Comparison of ENCODE assay signal across 10 cellular contexts in genomic region chr22:17570851-17571631, GRCh38. TPM values are rescaled to one million over a fixed set of nuclear protein-coding genes. Genes with fewer than 3 reads are reported as not detected.
DNase-seq lines count a peak whose midpoint lies in the region; ATAC-seq, FAIRE-seq and TF ChIP-seq lines count a peak whose summit lies in the region.
"Had no signal": no experiment of that assay in that cellular context is flagged by ENCODE, and none has a peak within 500 bp of the region (broad histone marks: within the 10 kb centered on the region; RNA-seq: fewer than 3 reads in every experiment).

No MANE protein-coding gene starts in this region.

- H3K27me3 ChIP-seq in colonic mucosa = no peaks in the 10 kb centered on the region
- H3K27me3 ChIP-seq in left lung = peaks cover 0 to 5% of the 10 kb centered on the region in 2 donors
- peaks cover 0 to 2% of the 10 kb centered on the region in 2 donors for H3K27me3 ChIP-seq in small intestine (ENCODE audit: control insufficient read depth in 2 of 2, insufficient read depth in 2 of 2, low read length in 2 of 2)

- 46 to 59% (median 52%) methylated on average over 21 of the region's 21 CpGs for WGBS in small intestine, 3 donors

- no peak overlapping the region for H3K27ac ChIP-seq in HEK293 (ENCODE audit: extremely low read depth, low read depth, low read length)
- H3K27ac ChIP-seq in colonic mucosa = peak overlapping the region; percentile 37
- peak overlapping the region; percentile 65 to 82 for H3K27ac ChIP-seq in left lung
- peak overlapping the region in 1 of 2 donors; percentile 86 for H3K27ac ChIP-seq in small intestine (ENCODE audit: low read depth in 1 of 2, low read length in 1 of 2)
- H3K27ac ChIP-seq: SK-N-MC had no signal

- peak; percentile 30 for DNase-seq in colonic mucosa
- no peak for DNase-seq in left lung
- peak; percentile 12 for DNase-seq in small intestine
- DNase-seq in NCI-H345 (lab: John Stamatoyannopoulos, UW) = no peak
- no peak for DNase-seq in activated CD8-positive, alpha-beta memory T cell treated with anti-CD3 and anti-CD28 coated beads, Interleukin-2, amount 50 U/mL, for 4 hours
- DNase-seq in activated gamma-delta T cell (lab: John Stamatoyannopoulos, UW) = no peak

- intact Hi-C loops in colonic mucosa (cut with DNase I) (no loop called here), left lung (cut with DNase I) (no loop called here)

- H3K4me1 ChIP-seq in HEK293 (ENCODE audit: control insufficient read depth, insufficient read depth, low read length) = peaks cover 6% of the 10 kb centered on the region; the same call in 1 of the 2 replicates
- no peaks in the 10 kb centered on the region for H3K4me1 ChIP-seq in colonic mucosa
- peaks cover 15 to 17% of the 10 kb centered on the region in 2 donors for H3K4me1 ChIP-seq in left lung
- no peaks in the 10 kb centered on the region for H3K4me1 ChIP-seq in small intestine (ENCODE audit: control insufficient read depth in 2 of 2, insufficient read depth in 1 of 2, low read depth in 1 of 2, low read length in 1 of 2)

- no peak for FAIRE-seq in small intestine (lab: Jason Lieb, UNC)

- CTCF ChIA-PET in HEK293 (lab: Yijun Ruan, JAX) = interaction anchor here (1.0 to 1.2 kb wide), 2 partner anchors 13 to 400 kb away, joined by 3 read pairs; no protein-coding TSS in a partner anchor

- H3K4me3 ChIP-seq in HEK293 (ENCODE audit: low read depth, low read length) (no peak overlapping the region), colonic mucosa (no peak overlapping the region), left lung (peak overlapping the region in 1 of 2 donors; percentile 0), small intestine (ENCODE audit: low read depth in 1 of 2, low read length in 2 of 2) (no peak overlapping the region)
- H3K4me3 ChIP-seq: SK-N-MC had no signal

- ATAC-seq in left lung (peak; percentile 64), HG03159 (IDR thresholded peaks at IDR 0.05; ENCODE audit: unreplicated experiment) (no peak)

- POLR2A ChIA-PET in HEK293 (lab: Yijun Ruan, JAX) = no interaction called here

- H3K9ac ChIP-seq in colonic mucosa (ENCODE audit: low read depth in 2 of 2, low read length in 2 of 2) = no peak overlapping the region

- no peaks in the 10 kb centered on the region for H3K9me3 ChIP-seq in HEK293 (ENCODE audit: control insufficient read depth, insufficient read depth, low read depth, low read length)
- no peaks in the 10 kb centered on the region for H3K9me3 ChIP-seq in colonic mucosa
- no peaks in the 10 kb centered on the region for H3K9me3 ChIP-seq in left lung
- no peaks in the 10 kb centered on the region for H3K9me3 ChIP-seq in small intestine (ENCODE audit: control insufficient read depth, low read depth)

- H3K36me3 ChIP-seq in HEK293 (ENCODE audit: control insufficient read depth in 2 of 2, insufficient read depth in 1 of 2, low read length in 2 of 2) (no peaks in the 10 kb centered on the region), colonic mucosa (no peaks in the 10 kb centered on the region), left lung (no peaks in the 10 kb centered on the region), small intestine (ENCODE audit: control insufficient read depth in 2 of 2, insufficient read depth in 2 of 2, low read length in 2 of 2) (no peaks in the 10 kb centered on the region)

- TF ChIP-seq CTCF in HEK293 (tag by site-specific recombination; IDR thresholded peaks at IDR 0.05) (no peak), colonic mucosa (IDR thresholded peaks at IDR 0.05) (no peak), left lung (IDR thresholded peaks at IDR 0.05) (no peak)

TF ChIP-seq in HEK293, 187 proteins besides CTCF, POLR2A, EP300 and RAD21:
- TF ChIP-seq RBAK (tag by site-specific recombination; IDR thresholded peaks at IDR 0.05) (no peak), ZFHX2 (tag by site-specific recombination; conservative IDR thresholded peaks at IDR 0.05) (peak; percentile 75), ZNF366 (tag by site-specific recombination; conservative IDR thresholded peaks at IDR 0.05) (no peak), EGR2 (tag by site-specific recombination; IDR thresholded peaks at IDR 0.05; ENCODE audit: low read depth) (0 out of 2 replicates have a peak, but pooled peaks have one; percentile 38), ELK4 (IDR thresholded peaks at IDR 0.05; ENCODE audit: borderline replicate concordance, low read depth, low read length) (no peak)
TF ChIP-seq in HEK293: peak in this region for 2.

RNA-seq across cellular contexts. Expression of gene SLC25A18, which starts 7.7 kb away (rescaled TPM):
- total RNA-seq in colonic mucosa (not detected), left lung (under 1 TPM; 0.26 to 0.50 TPM)
- 1 to 10 TPM in 1 of 3 donors, not detected in 2; 2.1 TPM for polyA plus RNA-seq in small intestine
- total RNA-seq: dermis microvascular lymphatic vessel endothelial cell had no signal

RNA-seq across cellular contexts. Expression of gene ATP6V1E1, which starts 57.5 kb away (rescaled TPM):
- total RNA-seq in colonic mucosa = 10 to 100 TPM; 87.2 to 98.4 TPM
- 100 to 1,000 TPM; 140 TPM for total RNA-seq in left lung
- 100 to 1,000 TPM; 104 to 131 (median 104) TPM for polyA plus RNA-seq in small intestine

Comparison
In these comparisons a context has a peak if more than half of its experiments do, and no peak if none do; other contexts are left out.
1. DNase-seq: peak in colonic mucosa (single experiment) and small intestine (single experiment); none in left lung (0 of 2), NCI-H345 (single experiment), activated CD8-positive, alpha-beta memory T cell treated with anti-CD3 and anti-CD28 coated beads, Interleukin-2, amount 50 U/mL, for 4 hours (single experiment) and activated gamma-delta T cell (single experiment).